ENCODE assay signal across 8 cellular contexts in genomic region chr15:56052389-56053045, GRCh38. TPM values are rescaled to one million over a fixed set of nuclear protein-coding genes. Genes with fewer than 3 reads are reported as not detected.
A peak's percentile ranks its signal among the peaks of the same experiment; 100 is the strongest.
DNase-seq lines count a peak whose midpoint lies in the region; FAIRE-seq and TF ChIP-seq lines count a peak whose summit lies in the region.

No MANE protein-coding gene starts in this region.

- H3K27ac ChIP-seq in brain microvascular endothelial cell (no peak overlapping the region), kidney (ENCODE audit: low read depth in 2 of 2, low read length in 2 of 2) (no peak overlapping the region), thyroid gland (no peak overlapping the region)

- no peak for TF ChIP-seq POLR2A in thyroid gland (IDR thresholded peaks at IDR 0.05)

- no peaks in the 10 kb centered on the region for H3K4me1 ChIP-seq in kidney (ENCODE audit: control insufficient read depth in 1 of 2, insufficient read depth in 1 of 2, low read depth in 1 of 2, low read length in 2 of 2)
- no peaks in the 10 kb centered on the region for H3K4me1 ChIP-seq in thyroid gland

- 0 to 7% methylated on average over 2 of the region's 2 CpGs for WGBS in thyroid gland, 2 donors

- intact Hi-C loops in kidney (cut with DNase I) (no loop called here), thyroid gland (cut with DNase I) (no loop called here)

- H3K4me3 ChIP-seq in brain microvascular endothelial cell (ENCODE audit: low read depth, low read length): no peak overlapping the region
- H3K4me3 ChIP-seq in kidney (ENCODE audit: low read length in 2 of 2): no peak overlapping the region
- no peak overlapping the region for H3K4me3 ChIP-seq in thyroid gland (replicated peaks in 1 of 3)

- no peaks in the 10 kb centered on the region for H3K27me3 ChIP-seq in brain microvascular endothelial cell (replicated peaks)
- H3K27me3 ChIP-seq in thyroid gland: no peaks in the 10 kb centered on the region

- in situ Hi-C loops in brain microvascular endothelial cell (cut with HindIII; ENCODE audit: low pct_ligation_motif_present, low sequenced_read_pairs): no loop called here

- no peak overlapping the region for H3K9ac ChIP-seq in kidney (ENCODE audit: low read length in 2 of 2)

- FAIRE-seq in kidney (lab: Jason Lieb, UNC): peak; percentile 91

- DNase-seq in NCI-H2029 treated with DMSO at 0.1 percent for 48 hours (lab: John Stamatoyannopoulos, UW) (peak; percentile 21), NCI-H2029 (lab: John Stamatoyannopoulos, UW) (no peak), HCEC 1CT (peak; percentile 75), NCI-H446 treated with DMSO at 0.1 percent for 48 hours (lab: John Stamatoyannopoulos, UW) (peak; percentile 29), brain microvascular endothelial cell (no peak), kidney (no peak), thyroid gland (peak in 1 of 2 donors; percentile 5), occipital lobe (lab: John Stamatoyannopoulos, UW) (no peak)

- H3K9me3 ChIP-seq in kidney (ENCODE audit: control insufficient read depth in 1 of 2, low read length in 2 of 2) (no peaks in the 10 kb centered on the region), thyroid gland (no peaks in the 10 kb centered on the region)

- H3K36me3 ChIP-seq in brain microvascular endothelial cell (replicated peaks) (no peaks in the 10 kb centered on the region), kidney (ENCODE audit: control insufficient read depth in 1 of 2, insufficient read depth in 2 of 2, low read length in 2 of 2) (no peaks in the 10 kb centered on the region), thyroid gland (no peaks in the 10 kb centered on the region)

- peak; percentile 67 for TF ChIP-seq CTCF in brain microvascular endothelial cell (IDR thresholded peaks at IDR 0.05; ENCODE audit: low read depth, low read length, missing control alignments)
- TF ChIP-seq CTCF in kidney (IDR thresholded peaks at IDR 0.05; ENCODE audit: borderline replicate concordance, extremely low read depth, insufficient read depth): peak; percentile 51
- TF ChIP-seq CTCF in thyroid gland (IDR thresholded peaks at IDR 0.05): peak; percentile 46 to 76 (median 57)

RNA-seq across cellular contexts. Expression of gene NEDD4, which starts 59.1 kb away (rescaled TPM):
- total RNA-seq in kidney (22.3 TPM), thyroid gland (10 to 100 TPM; 10.1 to 22.1 (median 19.2) TPM), occipital lobe (7.2 TPM)
- polyA plus RNA-seq in kidney (ENCODE audit: insufficient read depth, low read depth, low replicate concordance): 3.3 TPM

Comparison
In these comparisons a context has a peak if more than half of its experiments do, and no peak if none do; other contexts are left out.
1. DNase-seq: peak in NCI-H2029 treated with DMSO at 0.1 percent for 48 hours (single experiment), HCEC 1CT (single experiment) and NCI-H446 treated with DMSO at 0.1 percent for 48 hours (single experiment); none in NCI-H2029 (single experiment), brain microvascular endothelial cell (single experiment), kidney (single experiment) and occipital lobe (single experiment).
2. Peak in every context shown above with its lines, with median percentiles within 50 percentile points of each other: CTCF ChIP-seq.